ENCODE assay signal across 7 cellular contexts in the genomic region with DNA sequence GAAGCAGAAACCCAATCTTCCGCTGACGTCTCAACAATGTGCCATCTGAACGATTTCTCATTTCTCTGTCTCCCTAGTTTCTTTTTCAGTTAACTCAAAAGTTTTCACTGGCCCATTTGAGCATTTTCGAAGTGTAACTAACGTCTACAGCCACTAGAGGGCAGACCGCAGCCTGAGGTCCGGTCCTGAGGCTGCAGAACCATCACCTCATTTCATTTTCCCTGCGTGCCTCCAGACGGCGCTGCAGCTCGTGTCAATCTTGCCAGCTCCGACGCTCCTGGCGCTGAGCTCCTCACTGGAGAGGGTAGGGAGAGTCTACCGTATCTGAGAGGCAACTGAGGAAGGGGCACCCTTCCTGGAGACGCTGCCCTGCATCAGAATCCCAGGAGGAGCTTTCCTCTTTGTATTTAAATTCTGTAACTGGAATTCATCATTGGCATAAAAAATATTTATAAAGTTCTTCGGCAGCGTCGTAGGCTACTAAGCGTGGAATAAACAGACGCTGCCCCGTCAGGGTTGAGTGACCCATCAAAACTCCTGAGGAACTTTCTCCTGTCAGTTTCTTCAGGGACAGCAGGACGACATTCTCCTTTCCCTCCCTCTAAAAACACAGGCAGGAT. TPM values are rescaled to one million over a fixed set of nuclear protein-coding genes. Genes with fewer than 3 reads are reported as not detected.
A peak's percentile ranks its signal among the peaks of the same experiment; 100 is the strongest.
DNase-seq lines count a peak whose midpoint lies in the region; ATAC-seq lines count a peak whose summit lies in the region.

No MANE protein-coding gene starts in this region.

- ATAC-seq in GM18499 (IDR thresholded peaks at IDR 0.05; ENCODE audit: insufficient read depth, unreplicated experiment) = peak; percentile 73
- ATAC-seq in HG02973 (IDR thresholded peaks at IDR 0.05; ENCODE audit: unreplicated experiment) = peak; percentile 99

- no peaks in the 10 kb centered on the region for H3K4me1 ChIP-seq in skeletal muscle satellite cell (ENCODE audit: control insufficient read depth, insufficient read depth, low read length)

- peak overlapping the region; percentile 25 for H3K9ac ChIP-seq in skeletal muscle satellite cell (ENCODE audit: low read depth, low read length)

- no peaks in the 10 kb centered on the region for H3K9me3 ChIP-seq in skeletal muscle satellite cell (replicated peaks; ENCODE audit: low read length)

- peak; percentile 95 for DNase-seq in NCI-H2029 (lab: John Stamatoyannopoulos, UW)
- peak; percentile 63 for DNase-seq in T-helper 9 cell
- peak; percentile 92 for DNase-seq in astrocyte of the hippocampus (ENCODE audit: low read depth, low spot score)
- DNase-seq in hypothalamus (lab: John Stamatoyannopoulos, UW) = peak in 48 of 51 donors; percentile 5 to 86 (median 67)

- H3K27me3 ChIP-seq in skeletal muscle satellite cell (ENCODE audit: control insufficient read depth, insufficient read depth, low read length) = peaks cover 10% of the 10 kb centered on the region

- H3K4me3 ChIP-seq in skeletal muscle satellite cell (ENCODE audit: low read length) = peak overlapping the region; percentile 65

- no peaks in the 10 kb centered on the region for H3K36me3 ChIP-seq in skeletal muscle satellite cell (ENCODE audit: insufficient read depth, low read length)

- peak overlapping the region; percentile 84 for H3K4me2 ChIP-seq in skeletal muscle satellite cell (ENCODE audit: low read length)

RNA-seq across cellular contexts. Expression of a gene that starts 28.5 kb away (rescaled TPM):
- 2.6 and 5.6 TPM in 2 replicates for total RNA-seq in skeletal muscle satellite cell (2012; rRNA removed)

Comparison
In these comparisons a context has a peak if more than half of its experiments do, and no peak if none do; other contexts are left out.
1. Peak in every context shown above with its lines: DNase-seq, ATAC-seq and H3K4me3 ChIP-seq.